Comparison of ENCODE assay signal across 8 cellular contexts in genomic region chr17:81891303-81891552, GRCh38. TPM values are rescaled to one million over a fixed set of nuclear protein-coding genes. Genes with fewer than 3 reads are reported as not detected.
A peak's percentile ranks its signal among the peaks of the same experiment; 100 is the strongest.
DNase-seq lines count a peak whose midpoint lies in the region; TF ChIP-seq lines count a peak whose summit lies in the region.

No MANE protein-coding gene starts in this region.

- DNase-seq in GM12864 (ENCODE audit: low read depth): no peak
- no peak for DNase-seq in dorsolateral prefrontal cortex
- no peak for DNase-seq in ovary
- DNase-seq in T-helper 9 cell: no peak
- no peak for DNase-seq in NCI-H1417 (lab: John Stamatoyannopoulos, UW)
- DNase-seq in OCI-M2 (lab: John Stamatoyannopoulos, UW; ENCODE audit: unreplicated experiment): no peak
- no peak for DNase-seq in AML-193 (lab: John Stamatoyannopoulos, UW)

- H3K36me3 ChIP-seq in HUES48 (ENCODE audit: control insufficient read depth, insufficient read depth, low read length): peaks cover 61% of the 10 kb centered on the region
- no peaks in the 10 kb centered on the region for H3K36me3 ChIP-seq in ovary

- no peak for TF ChIP-seq POLR2A in ovary (IDR thresholded peaks at IDR 0.05)

- H3K27me3 ChIP-seq in HUES48 (ENCODE audit: control insufficient read depth, insufficient read depth, low read length): no peaks in the 10 kb centered on the region
- H3K27me3 ChIP-seq in dorsolateral prefrontal cortex: no peaks in the 10 kb centered on the region
- no peaks in the 10 kb centered on the region for H3K27me3 ChIP-seq in ovary

- H3K4me1 ChIP-seq in HUES48 (ENCODE audit: control insufficient read depth, insufficient read depth, low read length): peaks cover 8% of the 10 kb centered on the region; the same call in 1 of the 2 replicates
- H3K4me1 ChIP-seq in ovary (ENCODE audit: insufficient read depth): peaks cover 11% of the 10 kb centered on the region

- H3K9me3 ChIP-seq in HUES48 (ENCODE audit: control insufficient read depth, insufficient read depth, low read length) (no peaks in the 10 kb centered on the region), ovary (no peaks in the 10 kb centered on the region)

- 0 to 2% (median 1%) methylated on average over 1 to 40 of the region's 40 CpGs for WGBS in ovary, 3 donors

- TF ChIP-seq CTCF in GM12864 (IDR thresholded peaks at IDR 0.05; ENCODE audit: low read depth, low read length, missing control alignments): no peak
- TF ChIP-seq CTCF in dorsolateral prefrontal cortex (IDR thresholded peaks at IDR 0.05 in 54 of 56, conservative IDR thresholded peaks at IDR 0.05 in 2 of 56; ENCODE audit: low read depth in 1 of 56, partially characterized antibody in 56 of 56): no peak
- TF ChIP-seq CTCF in ovary (IDR thresholded peaks at IDR 0.05): no peak

- peak overlapping the region; percentile 91; the same call in 1 of the 2 replicates for H3K9ac ChIP-seq in HUES48 (ENCODE audit: low read depth, low read length)

- no peak for TF ChIP-seq EP300 in ovary (IDR thresholded peaks at IDR 0.05)

- peak overlapping the region; percentile 97 for H3K27ac ChIP-seq in HUES48 (ENCODE audit: low read depth, low read length)
- peak overlapping the region in 25 of 59 donors; percentile 23 to 96 (median 62) for H3K27ac ChIP-seq in dorsolateral prefrontal cortex
- peak overlapping the region; percentile 33 to 76 for H3K27ac ChIP-seq in ovary

- H3K4me3 ChIP-seq in GM12864 (ENCODE audit: low read depth, low read length) (peak overlapping the region; percentile 87), HUES48 (ENCODE audit: low read depth, low read length) (peak overlapping the region; percentile 84; the same call in 1 of the 2 replicates), dorsolateral prefrontal cortex (peak overlapping the region in 58 of 59 donors; percentile 59 to 100 (median 94)), ovary (peak overlapping the region; percentile 99)

- intact Hi-C loops in dorsolateral prefrontal cortex (cut with DNase I) (loop anchor here (1.0 to 2.0 kb wide), 2 partner anchors 18 to 20 kb away; partner anchors contain the start of gene ARHGDIA (in 1 of the 2)), ovary (cut with DNase I) (no loop called here)

RNA-seq across cellular contexts. Expression of gene ALYREF, which starts 0.2 kb away (rescaled TPM):
- total RNA-seq in dorsolateral prefrontal cortex: 10 to 100 TPM; 25.1 to 53.0 (median 34.8) TPM
- 100 to 1,000 TPM in 1 of 7 donors, 10 to 100 TPM in 6; 27.2 to 160 (median 58.5) TPM for total RNA-seq in ovary
- 10 to 100 TPM; 14.2 to 34.1 TPM for polyA plus RNA-seq in ovary

RNA-seq across cellular contexts. Expression of gene ANAPC11, which starts 0.3 kb away (rescaled TPM):
- 100 to 1,000 TPM in 33 of 120 experiments, 10 to 100 TPM in 87; 64.0 to 121 (median 92.6) TPM for total RNA-seq in dorsolateral prefrontal cortex
- total RNA-seq in ovary: 100 to 1,000 TPM in 1 of 7 donors, 10 to 100 TPM in 6; 49.4 to 135 (median 81.0) TPM
- polyA plus RNA-seq in ovary: 100 to 1,000 TPM in 1 of 2 donors, 1 to 10 TPM in 1; 6.1 to 132 TPM

RNA-seq across cellular contexts. Expression of gene NPB, which starts 10.8 kb away (rescaled TPM):
- total RNA-seq in dorsolateral prefrontal cortex (1 to 10 TPM in 118 of 120 experiments, under 1 TPM in 2; 0.50 to 6.5 (median 3.3) TPM), ovary (1 to 10 TPM in 5 of 7 donors, under 1 TPM in 2; 0.67 to 3.1 (median 1.4) TPM)
- polyA plus RNA-seq in ovary: 1 to 10 TPM in 1 of 2 donors, under 1 TPM in 1; 0.43 to 1.3 TPM

RNA-seq across cellular contexts. Expression of gene PCYT2, which starts 20.0 kb away (rescaled TPM):
- total RNA-seq in dorsolateral prefrontal cortex: 10 to 100 TPM; 38.2 to 73.9 (median 55.5) TPM
- total RNA-seq in ovary: 10 to 100 TPM; 12.6 to 71.4 (median 25.7) TPM
- 10 to 100 TPM; 20.6 to 29.7 TPM for polyA plus RNA-seq in ovary

RNA-seq across cellular contexts. Expression of gene ARHGDIA, which starts 20.1 kb away (rescaled TPM):
- total RNA-seq in dorsolateral prefrontal cortex: 100 to 1,000 TPM; 175 to 366 (median 250) TPM
- total RNA-seq in ovary: 100 to 1,000 TPM in 6 of 7 donors, 10 to 100 TPM in 1; 52.0 to 455 (median 318) TPM
- polyA plus RNA-seq in ovary: 100 to 1,000 TPM in 1 of 2 donors, 10 to 100 TPM in 1; 65.8 to 158 TPM

Comparison
In these comparisons a context has a peak if more than half of its experiments do, and no peak if none do; other contexts are left out.
1. intact Hi-C loops: an anchor here in dorsolateral prefrontal cortex (1.0 to 2.0 kb wide); none called in ovary.